Comparison of ENCODE assay signal across 9 cellular contexts in genomic region chr16:424033-424622, GRCh38. TPM values are rescaled to one million over a fixed set of nuclear protein-coding genes. Genes with fewer than 3 reads are reported as not detected.
DNase-seq lines count a peak whose midpoint lies in the region; ATAC-seq, FAIRE-seq and TF ChIP-seq lines count a peak whose summit lies in the region.
"Had no signal": no experiment of that assay in that cellular context is flagged by ENCODE, and none has a peak within 500 bp of the region (broad histone marks: within the 10 kb centered on the region; RNA-seq: fewer than 3 reads in every experiment).

No MANE protein-coding gene starts in this region.

- H3K4me1 ChIP-seq in breast epithelium (peaks cover 0 to 8% of the 10 kb centered on the region in 2 donors), keratinocyte (ENCODE audit: control insufficient read depth, extremely low read depth, insufficient read depth, low read length) (peaks cover 32% of the 10 kb centered on the region)

- FAIRE-seq in keratinocyte (lab: Jason Lieb, UNC): peak; percentile 93
- FAIRE-seq: TTC549 had no signal

- H3K79me2 ChIP-seq in keratinocyte (ENCODE audit: control insufficient read depth, insufficient read depth, low read length): peaks cover 25% of the 10 kb centered on the region

- H3K4me2 ChIP-seq in keratinocyte (ENCODE audit: control insufficient read depth, extremely low read depth, insufficient read depth, low read depth, low read length): peak overlapping the region; percentile 82

- TF ChIP-seq CTCF in breast epithelium (IDR thresholded peaks at IDR 0.05): no peak
- TF ChIP-seq CTCF in keratinocyte (optimal IDR thresholded peaks at IDR 0.05 in 1 of 3, IDR thresholded peaks at IDR 0.05 in 1 of 3, conservative IDR thresholded peaks at IDR 0.05 in 1 of 3; ENCODE audit: extremely low read depth in 1 of 3, insufficient read depth in 2 of 3, low read length in 3 of 3): no peak

- H3K36me3 ChIP-seq in breast epithelium (no peaks in the 10 kb centered on the region), keratinocyte (ENCODE audit: control insufficient read depth in 2 of 2, extremely low read depth in 1 of 2, insufficient read depth in 2 of 2, low read length in 2 of 2) (peaks cover 0 to 3% of the 10 kb centered on the region in 2 experiments)

- dilution Hi-C loops in keratinocyte (cut with MboI; ENCODE audit: extremely low pct_ligation_motif_present, low sequenced_read_pairs): no loop called here

- peaks cover 6% of the 10 kb centered on the region for H4K20me1 ChIP-seq in keratinocyte (ENCODE audit: control insufficient read depth, extremely low read depth, insufficient read depth, low read length)

- H3K9me1 ChIP-seq in keratinocyte (ENCODE audit: control insufficient read depth, extremely low read depth, insufficient read depth, low read length): peaks cover 5% of the 10 kb centered on the region

- intact Hi-C loops in breast epithelium (cut with DNase I; ENCODE audit: low total_unique reads): loop anchor here (2.0 kb wide), 1 partner anchor 71 kb away; the partner anchor contains the start of gene AXIN1

- H3K27me3 ChIP-seq in breast epithelium (no peaks in the 10 kb centered on the region), keratinocyte (ENCODE audit: control insufficient read depth, extremely low read depth, insufficient read depth, low read length) (no peaks in the 10 kb centered on the region)

- peak; percentile 91 for DNase-seq in Daoy (ENCODE audit: low read depth)
- peak; percentile 58 for DNase-seq in NCI-H2227 (lab: John Stamatoyannopoulos, UW; ENCODE audit: unreplicated experiment)
- DNase-seq in breast epithelium (ENCODE audit: low spot score in 2 of 2): peak in 1 of 2 donors; percentile 94
- peak; percentile 86 for DNase-seq in keratinocyte (ENCODE audit: low read depth, low spot score)
- DNase-seq in smooth muscle cell of the brain vasculature (ENCODE audit: low read depth, low spot score): peak; percentile 36

- H3K27ac ChIP-seq in breast epithelium (peak overlapping the region; percentile 96 to 97), keratinocyte (ENCODE audit: control insufficient read depth, insufficient read depth, low read length) (peak overlapping the region; percentile 71)

- TF ChIP-seq POLR2A in breast epithelium (IDR thresholded peaks at IDR 0.05): no peak

- peak overlapping the region; percentile 64 to 87 (median 71) for H3K4me3 ChIP-seq in breast epithelium
- peak overlapping the region; percentile 11 to 58 (median 21) for H3K4me3 ChIP-seq in keratinocyte (ENCODE audit: control insufficient read depth in 2 of 3, extremely low read depth in 1 of 3, insufficient read depth in 2 of 3, low read depth in 1 of 3, low read length in 3 of 3)

- ATAC-seq in GM19328 (IDR thresholded peaks at IDR 0.05; ENCODE audit: unreplicated experiment) (no peak), GM21423 (IDR thresholded peaks at IDR 0.05; ENCODE audit: unreplicated experiment) (no peak), GM19351 (IDR thresholded peaks at IDR 0.05; ENCODE audit: unreplicated experiment) (no peak)

- peak overlapping the region; percentile 63 for H3K9ac ChIP-seq in keratinocyte (ENCODE audit: control insufficient read depth, extremely low read depth, insufficient read depth, low read length)

- peak overlapping the region; percentile 76 for H2AFZ ChIP-seq in keratinocyte (ENCODE audit: control insufficient read depth, low read length)

- H3K9me3 ChIP-seq in breast epithelium (no peaks in the 10 kb centered on the region), keratinocyte (ENCODE audit: control insufficient read depth, low read depth, low read length) (no peaks in the 10 kb centered on the region)

RNA-seq across cellular contexts. Expression of gene RAB11FIP3, which starts 1.3 kb away (rescaled TPM):
- total RNA-seq in Daoy (2014; rRNA removed; shearing (Covaris generic)): 6.2 and 10.4 TPM in 2 replicates
- total RNA-seq in breast epithelium: 10 to 100 TPM; 22.0 to 44.6 (median 24.5) TPM
- polyA plus RNA-seq in keratinocyte: 6.0 to 10.0 TPM (median 6.4 TPM) in 3 replicates
- 23.7 TPM for polyA plus RNA-seq in keratinocyte (2011; ENCODE audit: low read depth)
- 6.0 and 11.7 TPM in 2 replicates for polyA plus RNA-seq in keratinocyte (2011; cell fraction: cytosol; rRNA removed)
- 21.5 and 31.5 TPM in 2 replicates for polyA plus RNA-seq in keratinocyte (2011; cell fraction: nucleus; rRNA removed)
- 15.1 and 21.1 TPM in 2 replicates for polyA plus RNA-seq in keratinocyte (2012; ENCODE audit: low replicate concordance)
- polyA minus RNA-seq in keratinocyte: 10.6 to 22.2 TPM (median 12.6 TPM) in 3 replicates
- polyA minus RNA-seq in keratinocyte (2011; cell fraction: cytosol; rRNA and poly(A)+ RNA removed): 16.9 TPM
- polyA minus RNA-seq in keratinocyte (2011; cell fraction: nucleus; rRNA and poly(A)+ RNA removed): 16.5 and 17.5 TPM in 2 replicates

RNA-seq across cellular contexts. Expression of gene DECR2, which starts 22.4 kb away (rescaled TPM):
- total RNA-seq in Daoy (2014; rRNA removed; shearing (Covaris generic)): 1.3 and 4.2 TPM in 2 replicates
- total RNA-seq in breast epithelium: 10 to 100 TPM; 19.4 to 30.5 (median 28.7) TPM
- 14.2 to 28.1 TPM (median 18.8 TPM) in 3 replicates for polyA plus RNA-seq in keratinocyte
- polyA plus RNA-seq in keratinocyte (2011; ENCODE audit: low read depth): 3.4 TPM
- 11.2 and 27.9 TPM in 2 replicates for polyA plus RNA-seq in keratinocyte (2011; cell fraction: cytosol; rRNA removed)
- 49.1 and 72.8 TPM in 2 replicates for polyA plus RNA-seq in keratinocyte (2011; cell fraction: nucleus; rRNA removed)
- polyA plus RNA-seq in keratinocyte (2012; ENCODE audit: low replicate concordance): 18.5 and 22.1 TPM in 2 replicates
- 11.0 to 15.0 TPM (median 14.6 TPM) in 3 replicates for polyA minus RNA-seq in keratinocyte
- 36.4 TPM for polyA minus RNA-seq in keratinocyte (2011; cell fraction: cytosol; rRNA and poly(A)+ RNA removed)
- polyA minus RNA-seq in keratinocyte (2011; cell fraction: nucleus; rRNA and poly(A)+ RNA removed): 16.1 and 16.4 TPM in 2 replicates

RNA-seq across cellular contexts. Expression of gene NME4, which starts 27.1 kb away (rescaled TPM):
- 35.6 and 39.9 TPM in 2 replicates for total RNA-seq in Daoy (2014; rRNA removed; shearing (Covaris generic))
- total RNA-seq in breast epithelium: 100 to 1,000 TPM in 1 of 3 donors, 10 to 100 TPM in 2; 46.5 to 118 (median 78.0) TPM
- 140 to 246 TPM (median 141 TPM) in 3 replicates for polyA plus RNA-seq in keratinocyte
- polyA plus RNA-seq in keratinocyte (2011; ENCODE audit: low read depth): 14.3 TPM
- polyA plus RNA-seq in keratinocyte (2011; cell fraction: cytosol; rRNA removed): 135 and 258 TPM in 2 replicates
- 64.4 and 78.5 TPM in 2 replicates for polyA plus RNA-seq in keratinocyte (2011; cell fraction: nucleus; rRNA removed)
- 69.8 and 219 TPM in 2 replicates for polyA plus RNA-seq in keratinocyte (2012; ENCODE audit: low replicate concordance)
- 73.3 to 166 TPM (median 132 TPM) in 3 replicates for polyA minus RNA-seq in keratinocyte
- polyA minus RNA-seq in keratinocyte (2011; cell fraction: cytosol; rRNA and poly(A)+ RNA removed): 233 TPM
- 24.5 and 31.2 TPM in 2 replicates for polyA minus RNA-seq in keratinocyte (2011; cell fraction: nucleus; rRNA and poly(A)+ RNA removed)

RNA-seq across cellular contexts. Expression of gene PGAP6, which starts 42.4 kb away (rescaled TPM):
- 12.1 and 22.1 TPM in 2 replicates for total RNA-seq in Daoy (2014; rRNA removed; shearing (Covaris generic))
- total RNA-seq in breast epithelium: 10 to 100 TPM; 24.5 to 49.5 (median 36.7) TPM
- 25.5 to 47.7 TPM (median 46.7 TPM) in 3 replicates for polyA plus RNA-seq in keratinocyte
- polyA plus RNA-seq in keratinocyte (2011; ENCODE audit: low read depth): 11.1 TPM
- polyA plus RNA-seq in keratinocyte (2011; cell fraction: cytosol; rRNA removed): 31.2 and 69.0 TPM in 2 replicates
- polyA plus RNA-seq in keratinocyte (2011; cell fraction: nucleus; rRNA removed): 73.9 and 87.9 TPM in 2 replicates
- 17.3 and 45.4 TPM in 2 replicates for polyA plus RNA-seq in keratinocyte (2012; ENCODE audit: low replicate concordance)
- polyA minus RNA-seq in keratinocyte: 59.0 to 184 TPM (median 84.8 TPM) in 3 replicates
- 97.6 TPM for polyA minus RNA-seq in keratinocyte (2011; cell fraction: cytosol; rRNA and poly(A)+ RNA removed)
- polyA minus RNA-seq in keratinocyte (2011; cell fraction: nucleus; rRNA and poly(A)+ RNA removed): 39.6 and 42.3 TPM in 2 replicates

RNA-seq across cellular contexts. Expression of gene MRPL28, which starts 53.8 kb away (rescaled TPM):
- total RNA-seq in Daoy (2014; rRNA removed; shearing (Covaris generic)): 128 and 141 TPM in 2 replicates
- 10 to 100 TPM; 67.0 to 78.7 (median 69.0) TPM for total RNA-seq in breast epithelium
- polyA plus RNA-seq in keratinocyte: 115 to 142 TPM (median 128 TPM) in 3 replicates
- 15.8 TPM for polyA plus RNA-seq in keratinocyte (2011; ENCODE audit: low read depth)
- 91.8 and 171 TPM in 2 replicates for polyA plus RNA-seq in keratinocyte (2011; cell fraction: cytosol; rRNA removed)
- 77.5 and 95.9 TPM in 2 replicates for polyA plus RNA-seq in keratinocyte (2011; cell fraction: nucleus; rRNA removed)
- polyA plus RNA-seq in keratinocyte (2012; ENCODE audit: low replicate concordance): 49.9 and 148 TPM in 2 replicates
- polyA minus RNA-seq in keratinocyte: 50.2 to 87.3 TPM (median 56.9 TPM) in 3 replicates
- polyA minus RNA-seq in keratinocyte (2011; cell fraction: cytosol; rRNA and poly(A)+ RNA removed): 83.3 TPM
- 23.4 and 27.0 TPM in 2 replicates for polyA minus RNA-seq in keratinocyte (2011; cell fraction: nucleus; rRNA and poly(A)+ RNA removed)
